Comparison of ENCODE assay signal across 1 cellular context in genomic region chr11:69791266-69791665, GRCh38.
TF ChIP-seq lines count a peak whose summit lies in the region.

No MANE protein-coding gene starts in this region.

TF ChIP-seq in GM23338, 12 proteins besides CTCF, POLR2A, EP300 and RAD21 (continued from another document):
- TF ChIP-seq REST (IDR thresholded peaks at IDR 0.05; ENCODE audit: unreplicated experiment), result no peak
- no peak for TF ChIP-seq CREB1 (CRISPR knock-in tag; IDR thresholded peaks at IDR 0.05; ENCODE audit: low read depth)
- no peak for TF ChIP-seq JUNB (IDR thresholded peaks at IDR 0.05; ENCODE audit: unreplicated experiment)
- TF ChIP-seq ZNF114 (CRISPR knock-in tag; IDR thresholded peaks at IDR 0.05), result no peak
- TF ChIP-seq EZH2 (IDR thresholded peaks at IDR 0.05; ENCODE audit: low read depth, unreplicated experiment), result no peak
- no peak for TF ChIP-seq POLR2AphosphoS5 (IDR thresholded peaks at IDR 0.05; ENCODE audit: low read depth)
- no peak for TF ChIP-seq ZNF462 (CRISPR knock-in tag; IDR thresholded peaks at IDR 0.05)
